Comparison of ENCODE assay signal across 22 cellular contexts in the genomic region with DNA sequence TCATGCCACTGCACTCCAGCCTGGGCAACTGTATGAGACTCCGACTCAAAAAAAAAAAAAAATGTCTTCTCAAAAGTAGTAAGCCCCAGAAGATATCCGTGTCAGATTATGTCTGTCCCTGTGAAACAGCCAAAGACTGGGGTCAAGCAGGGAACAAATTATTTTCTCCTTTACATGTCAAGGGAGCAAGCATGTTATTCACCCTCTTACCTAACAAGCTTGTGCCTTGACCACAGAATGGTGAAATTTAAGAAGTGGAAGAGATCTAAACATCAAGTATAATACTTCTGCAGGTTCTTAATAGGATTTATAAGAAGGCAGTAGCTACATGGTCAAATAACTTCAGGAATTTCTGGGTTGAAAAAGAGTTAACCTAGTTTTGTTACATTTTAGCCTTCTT.
"Had no signal": no experiment of that assay in that cellular context is flagged by ENCODE, and none has a peak within 500 bp of the region (broad histone marks: within the 10 kb centered on the region; RNA-seq: fewer than 3 reads in every experiment).

No MANE protein-coding gene starts in this region.

- H3K4me1 Mint-ChIP-seq: immature natural killer cell; naive thymus-derived CD4-positive, alpha-beta T cell had no signal

- FAIRE-seq: keratinocyte, urothelium cell line had no signal

- DNase-seq: colonic mucosa; dermis blood vessel endothelial cell; foreskin keratinocyte; immature natural killer cell; left cardiac atrium; left ventricle myocardium superior; mesendoderm; naive thymus-derived CD4-positive, alpha-beta T cell; nephron progenitor cell; psoas muscle; retina; stimulated activated CD4-positive, alpha-beta T cell treated with anti-CD3 and anti-CD28 coated beads, Interleukin-2, amount 100 ng/mL, for 48 hours; stimulated activated naive CD4-positive, alpha-beta T cell treated with Interleukin-2 at 50 U/mL for 16 hours; thyroid gland had no signal

- H3K36me3 ChIP-seq: colonic mucosa, suprapubic skin, thyroid gland had no signal

- H3K4me3 Mint-ChIP-seq: immature natural killer cell; naive thymus-derived CD4-positive, alpha-beta T cell; nephron progenitor cell; type B pancreatic cell had no signal

- H3K27ac Mint-ChIP-seq: immature natural killer cell; naive thymus-derived CD4-positive, alpha-beta T cell; nephron progenitor cell; type B pancreatic cell had no signal

- H2AFZ ChIP-seq: parathyroid adenoma had no signal

- H3K9ac ChIP-seq: parathyroid adenoma had no signal

- ATAC-seq: foreskin keratinocyte; left cardiac atrium; left ventricle myocardium superior; naive thymus-derived CD4-positive, alpha-beta T cell; psoas muscle; sciatic nerve had no signal

- H3K79me2 ChIP-seq: parathyroid adenoma had no signal

- H3K36me3 Mint-ChIP-seq: immature natural killer cell, type B pancreatic cell had no signal

- H3K4me1 ChIP-seq: colonic mucosa, foreskin keratinocyte, thyroid gland had no signal

- H3K4me3 ChIP-seq: colonic mucosa, lung, psoas muscle, skin epidermis, suprapubic skin, thyroid gland had no signal

- H3K9me3 ChIP-seq: colonic mucosa, psoas muscle, suprapubic skin, thyroid gland had no signal

- H3K27me3 ChIP-seq: colonic mucosa, foreskin keratinocyte, suprapubic skin, thyroid gland had no signal

- H3K9me3 Mint-ChIP-seq: immature natural killer cell; naive thymus-derived CD4-positive, alpha-beta T cell; nephron progenitor cell; type B pancreatic cell had no signal

- H3K27ac ChIP-seq: colonic mucosa, foreskin keratinocyte, parathyroid adenoma, psoas muscle, suprapubic skin, thyroid gland had no signal
